1 cellular context compared by ENCODE assay signal in the genomic region with DNA sequence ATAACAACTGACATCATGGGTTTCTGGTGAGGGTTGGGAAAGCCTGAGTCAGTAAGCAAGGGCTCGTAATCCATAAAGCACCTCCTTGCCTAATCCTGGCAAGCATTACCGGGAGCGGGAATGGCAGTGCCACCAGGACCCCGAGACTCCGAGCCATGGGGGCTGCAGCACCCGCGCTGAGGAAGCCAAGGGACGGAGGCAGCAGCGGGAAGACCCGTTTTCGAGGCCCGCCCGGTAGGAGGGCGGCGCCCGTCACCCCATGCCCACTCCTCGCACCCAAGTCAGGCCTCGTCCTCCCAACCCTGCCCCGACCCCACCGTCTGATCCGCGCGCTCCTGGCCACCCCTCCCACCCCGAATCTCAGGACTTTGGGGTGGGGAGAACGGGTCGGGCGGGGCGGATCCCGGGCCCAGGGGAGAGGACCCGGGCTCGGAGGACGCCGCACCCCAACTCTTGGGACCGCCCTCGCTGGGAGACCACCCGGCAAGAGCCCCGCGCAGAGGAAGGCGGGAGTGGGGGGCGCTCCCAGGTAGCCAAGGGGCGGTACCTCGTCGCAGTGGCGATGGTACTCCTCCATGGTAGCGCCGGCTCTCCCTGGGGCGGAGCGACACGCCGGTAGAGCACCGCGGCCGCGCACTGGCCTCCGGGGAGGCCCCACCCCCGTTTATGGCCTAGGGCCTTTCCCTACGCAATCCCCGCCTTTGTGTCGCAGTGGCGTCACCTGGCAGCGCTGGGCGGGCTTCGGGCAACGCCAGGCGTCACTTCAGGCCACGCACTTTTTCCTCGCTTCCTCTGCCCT.
TF ChIP-seq lines count a peak whose summit lies in the region.

A gene with protein sequence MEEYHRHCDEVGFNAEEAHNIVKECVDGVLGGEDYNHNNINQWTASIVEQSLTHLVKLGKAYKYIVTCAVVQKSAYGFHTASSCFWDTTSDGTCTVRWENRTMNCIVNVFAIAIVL (minus strand): TSS at position 638 of the 799 bp plus-strand sequence. CDS start 61 bp downstream, at position 577.

TF ChIP-seq in K562, 482 proteins besides CTCF, POLR2A, EP300 and RAD21 (continued from another document and continues in another):
- TF ChIP-seq, protein P1, sequence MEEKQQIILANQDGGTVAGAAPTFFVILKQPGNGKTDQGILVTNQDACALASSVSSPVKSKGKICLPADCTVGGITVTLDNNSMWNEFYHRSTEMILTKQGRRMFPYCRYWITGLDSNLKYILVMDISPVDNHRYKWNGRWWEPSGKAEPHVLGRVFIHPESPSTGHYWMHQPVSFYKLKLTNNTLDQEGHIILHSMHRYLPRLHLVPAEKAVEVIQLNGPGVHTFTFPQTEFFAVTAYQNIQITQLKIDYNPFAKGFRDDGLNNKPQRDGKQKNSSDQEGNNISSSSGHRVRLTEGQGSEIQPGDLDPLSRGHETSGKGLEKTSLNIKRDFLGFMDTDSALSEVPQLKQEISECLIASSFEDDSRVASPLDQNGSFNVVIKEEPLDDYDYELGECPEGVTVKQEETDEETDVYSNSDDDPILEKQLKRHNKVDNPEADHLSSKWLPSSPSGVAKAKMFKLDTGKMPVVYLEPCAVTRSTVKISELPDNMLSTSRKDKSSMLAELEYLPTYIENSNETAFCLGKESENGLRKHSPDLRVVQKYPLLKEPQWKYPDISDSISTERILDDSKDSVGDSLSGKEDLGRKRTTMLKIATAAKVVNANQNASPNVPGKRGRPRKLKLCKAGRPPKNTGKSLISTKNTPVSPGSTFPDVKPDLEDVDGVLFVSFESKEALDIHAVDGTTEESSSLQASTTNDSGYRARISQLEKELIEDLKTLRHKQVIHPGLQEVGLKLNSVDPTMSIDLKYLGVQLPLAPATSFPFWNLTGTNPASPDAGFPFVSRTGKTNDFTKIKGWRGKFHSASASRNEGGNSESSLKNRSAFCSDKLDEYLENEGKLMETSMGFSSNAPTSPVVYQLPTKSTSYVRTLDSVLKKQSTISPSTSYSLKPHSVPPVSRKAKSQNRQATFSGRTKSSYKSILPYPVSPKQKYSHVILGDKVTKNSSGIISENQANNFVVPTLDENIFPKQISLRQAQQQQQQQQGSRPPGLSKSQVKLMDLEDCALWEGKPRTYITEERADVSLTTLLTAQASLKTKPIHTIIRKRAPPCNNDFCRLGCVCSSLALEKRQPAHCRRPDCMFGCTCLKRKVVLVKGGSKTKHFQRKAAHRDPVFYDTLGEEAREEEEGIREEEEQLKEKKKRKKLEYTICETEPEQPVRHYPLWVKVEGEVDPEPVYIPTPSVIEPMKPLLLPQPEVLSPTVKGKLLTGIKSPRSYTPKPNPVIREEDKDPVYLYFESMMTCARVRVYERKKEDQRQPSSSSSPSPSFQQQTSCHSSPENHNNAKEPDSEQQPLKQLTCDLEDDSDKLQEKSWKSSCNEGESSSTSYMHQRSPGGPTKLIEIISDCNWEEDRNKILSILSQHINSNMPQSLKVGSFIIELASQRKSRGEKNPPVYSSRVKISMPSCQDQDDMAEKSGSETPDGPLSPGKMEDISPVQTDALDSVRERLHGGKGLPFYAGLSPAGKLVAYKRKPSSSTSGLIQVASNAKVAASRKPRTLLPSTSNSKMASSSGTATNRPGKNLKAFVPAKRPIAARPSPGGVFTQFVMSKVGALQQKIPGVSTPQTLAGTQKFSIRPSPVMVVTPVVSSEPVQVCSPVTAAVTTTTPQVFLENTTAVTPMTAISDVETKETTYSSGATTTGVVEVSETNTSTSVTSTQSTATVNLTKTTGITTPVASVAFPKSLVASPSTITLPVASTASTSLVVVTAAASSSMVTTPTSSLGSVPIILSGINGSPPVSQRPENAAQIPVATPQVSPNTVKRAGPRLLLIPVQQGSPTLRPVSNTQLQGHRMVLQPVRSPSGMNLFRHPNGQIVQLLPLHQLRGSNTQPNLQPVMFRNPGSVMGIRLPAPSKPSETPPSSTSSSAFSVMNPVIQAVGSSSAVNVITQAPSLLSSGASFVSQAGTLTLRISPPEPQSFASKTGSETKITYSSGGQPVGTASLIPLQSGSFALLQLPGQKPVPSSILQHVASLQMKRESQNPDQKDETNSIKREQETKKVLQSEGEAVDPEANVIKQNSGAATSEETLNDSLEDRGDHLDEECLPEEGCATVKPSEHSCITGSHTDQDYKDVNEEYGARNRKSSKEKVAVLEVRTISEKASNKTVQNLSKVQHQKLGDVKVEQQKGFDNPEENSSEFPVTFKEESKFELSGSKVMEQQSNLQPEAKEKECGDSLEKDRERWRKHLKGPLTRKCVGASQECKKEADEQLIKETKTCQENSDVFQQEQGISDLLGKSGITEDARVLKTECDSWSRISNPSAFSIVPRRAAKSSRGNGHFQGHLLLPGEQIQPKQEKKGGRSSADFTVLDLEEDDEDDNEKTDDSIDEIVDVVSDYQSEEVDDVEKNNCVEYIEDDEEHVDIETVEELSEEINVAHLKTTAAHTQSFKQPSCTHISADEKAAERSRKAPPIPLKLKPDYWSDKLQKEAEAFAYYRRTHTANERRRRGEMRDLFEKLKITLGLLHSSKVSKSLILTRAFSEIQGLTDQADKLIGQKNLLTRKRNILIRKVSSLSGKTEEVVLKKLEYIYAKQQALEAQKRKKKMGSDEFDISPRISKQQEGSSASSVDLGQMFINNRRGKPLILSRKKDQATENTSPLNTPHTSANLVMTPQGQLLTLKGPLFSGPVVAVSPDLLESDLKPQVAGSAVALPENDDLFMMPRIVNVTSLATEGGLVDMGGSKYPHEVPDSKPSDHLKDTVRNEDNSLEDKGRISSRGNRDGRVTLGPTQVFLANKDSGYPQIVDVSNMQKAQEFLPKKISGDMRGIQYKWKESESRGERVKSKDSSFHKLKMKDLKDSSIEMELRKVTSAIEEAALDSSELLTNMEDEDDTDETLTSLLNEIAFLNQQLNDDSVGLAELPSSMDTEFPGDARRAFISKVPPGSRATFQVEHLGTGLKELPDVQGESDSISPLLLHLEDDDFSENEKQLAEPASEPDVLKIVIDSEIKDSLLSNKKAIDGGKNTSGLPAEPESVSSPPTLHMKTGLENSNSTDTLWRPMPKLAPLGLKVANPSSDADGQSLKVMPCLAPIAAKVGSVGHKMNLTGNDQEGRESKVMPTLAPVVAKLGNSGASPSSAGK (IDR thresholded peaks at IDR 0.05), result peak; percentile 59; the same call in 1 of the 2 replicates
- TF ChIP-seq ZFX (CRISPR knock-in tag; IDR thresholded peaks at IDR 0.05) (peak; percentile 88), CREM (IDR thresholded peaks at IDR 0.05; ENCODE audit: low read depth) (peak; percentile 88), RBM22 (IDR thresholded peaks at IDR 0.05; ENCODE audit: low read depth, low read length, poor library complexity, severe bottlenecking) (no peak), E2F3 (CRISPR knock-in tag; IDR thresholded peaks at IDR 0.05) (no peak), FUS (optimal IDR thresholded peaks at IDR 0.05; ENCODE audit: low read depth, low read length) (no peak), EGR1 (conservative IDR thresholded peaks at IDR 0.05) (no peak), NRF1 (conservative IDR thresholded peaks at IDR 0.05 in 1 of 2, IDR thresholded peaks at IDR 0.05 in 1 of 2) (peak; percentile 76 to 80), POLR2G (IDR thresholded peaks at IDR 0.05; ENCODE audit: low read depth, low read length) (peak; percentile 80), KDM5B (IDR thresholded peaks at IDR 0.05; ENCODE audit: insufficient replicate concordance, low read depth, low read length) (peak; percentile 25), ZNF830 (CRISPR knock-in tag; IDR thresholded peaks at IDR 0.05) (no peak), JUND (IDR thresholded peaks at IDR 0.05; ENCODE audit: borderline replicate concordance, low read depth, low read length) (peak; percentile 43), JUND (tag; IDR thresholded peaks at IDR 0.05; ENCODE audit: borderline replicate concordance, low read depth, low read length) (no peak), HLTF (IDR thresholded peaks at IDR 0.05) (no peak), TBL1XR1 (IDR thresholded peaks at IDR 0.05; ENCODE audit: low read length in 2 of 2) (no peak), LEF1 (IDR thresholded peaks at IDR 0.05) (no peak), U2AF1 (optimal IDR thresholded peaks at IDR 0.05; ENCODE audit: low read depth, low read length) (no peak), PCBP1 (IDR thresholded peaks at IDR 0.05; ENCODE audit: low read depth, low read length, poor library complexity, severe bottlenecking) (no peak), ZNF224 (CRISPR knock-in tag; IDR thresholded peaks at IDR 0.05) (no peak), XRCC4 (IDR thresholded peaks at IDR 0.05; ENCODE audit: extremely low read depth, insufficient read depth, insufficient read length) (no peak), YY1 (IDR thresholded peaks at IDR 0.05; ENCODE audit: borderline replicate concordance in 1 of 3, control insufficient read depth in 1 of 3, extremely low read depth in 1 of 3, insufficient read depth in 3 of 3, insufficient read length in 1 of 3, insufficient replicate concordance in 2 of 3, low read depth in 1 of 3, low read length in 2 of 3) (no peak), ZNF24 (IDR thresholded peaks at IDR 0.05) (no peak), ZNF184 (CRISPR knock-in tag; IDR thresholded peaks at IDR 0.05) (no peak), ZNF778 (CRISPR knock-in tag; IDR thresholded peaks at IDR 0.05) (no peak), DDX20 (tag; IDR thresholded peaks at IDR 0.05; ENCODE audit: low read depth) (no peak), MAZ (CRISPR knock-in tag; conservative IDR thresholded peaks at IDR 0.05 in 1 of 2, IDR thresholded peaks at IDR 0.05 in 1 of 2) (peak; percentile 42 to 74; a peak in 2 of 4 replicates), HNRNPLL (IDR thresholded peaks at IDR 0.05; ENCODE audit: low read depth, low read length, poor library complexity, severe bottlenecking) (peak; percentile 93), CTBP1 (IDR thresholded peaks at IDR 0.05; ENCODE audit: borderline replicate concordance) (peak; percentile 48; the same call in 1 of the 2 replicates), PHF8 (IDR thresholded peaks at IDR 0.05; ENCODE audit: borderline replicate concordance, low read length) (peak; percentile 50; the same call in 1 of the 2 replicates)
- TF ChIP-seq, protein P2, sequence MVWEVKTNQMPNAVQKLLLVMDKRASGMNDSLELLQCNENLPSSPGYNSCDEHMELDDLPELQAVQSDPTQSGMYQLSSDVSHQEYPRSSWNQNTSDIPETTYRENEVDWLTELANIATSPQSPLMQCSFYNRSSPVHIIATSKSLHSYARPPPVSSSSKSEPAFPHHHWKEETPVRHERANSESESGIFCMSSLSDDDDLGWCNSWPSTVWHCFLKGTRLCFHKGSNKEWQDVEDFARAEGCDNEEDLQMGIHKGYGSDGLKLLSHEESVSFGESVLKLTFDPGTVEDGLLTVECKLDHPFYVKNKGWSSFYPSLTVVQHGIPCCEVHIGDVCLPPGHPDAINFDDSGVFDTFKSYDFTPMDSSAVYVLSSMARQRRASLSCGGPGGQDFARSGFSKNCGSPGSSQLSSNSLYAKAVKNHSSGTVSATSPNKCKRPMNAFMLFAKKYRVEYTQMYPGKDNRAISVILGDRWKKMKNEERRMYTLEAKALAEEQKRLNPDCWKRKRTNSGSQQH (CRISPR knock-in tag; IDR thresholded peaks at IDR 0.05), result no peak
- TF ChIP-seq, protein P3, sequence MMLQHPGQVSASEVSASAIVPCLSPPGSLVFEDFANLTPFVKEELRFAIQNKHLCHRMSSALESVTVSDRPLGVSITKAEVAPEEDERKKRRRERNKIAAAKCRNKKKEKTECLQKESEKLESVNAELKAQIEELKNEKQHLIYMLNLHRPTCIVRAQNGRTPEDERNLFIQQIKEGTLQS (IDR thresholded peaks at IDR 0.05), result peak; percentile 23; the same call in 1 of the 2 replicates
- TF ChIP-seq, protein P3 (CRISPR knock-in tag; conservative IDR thresholded peaks at IDR 0.05), result no peak
- TF ChIP-seq, protein P4, sequence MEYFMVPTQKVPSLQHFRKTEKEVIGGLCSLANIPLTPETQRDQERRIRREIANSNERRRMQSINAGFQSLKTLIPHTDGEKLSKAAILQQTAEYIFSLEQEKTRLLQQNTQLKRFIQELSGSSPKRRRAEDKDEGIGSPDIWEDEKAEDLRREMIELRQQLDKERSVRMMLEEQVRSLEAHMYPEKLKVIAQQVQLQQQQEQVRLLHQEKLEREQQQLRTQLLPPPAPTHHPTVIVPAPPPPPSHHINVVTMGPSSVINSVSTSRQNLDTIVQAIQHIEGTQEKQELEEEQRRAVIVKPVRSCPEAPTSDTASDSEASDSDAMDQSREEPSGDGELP (CRISPR knock-in tag; IDR thresholded peaks at IDR 0.05; ENCODE audit: borderline replicate concordance), result 0 out of 2 replicates have a peak, but pooled peaks have one; percentile 50
- TF ChIP-seq, protein P5, sequence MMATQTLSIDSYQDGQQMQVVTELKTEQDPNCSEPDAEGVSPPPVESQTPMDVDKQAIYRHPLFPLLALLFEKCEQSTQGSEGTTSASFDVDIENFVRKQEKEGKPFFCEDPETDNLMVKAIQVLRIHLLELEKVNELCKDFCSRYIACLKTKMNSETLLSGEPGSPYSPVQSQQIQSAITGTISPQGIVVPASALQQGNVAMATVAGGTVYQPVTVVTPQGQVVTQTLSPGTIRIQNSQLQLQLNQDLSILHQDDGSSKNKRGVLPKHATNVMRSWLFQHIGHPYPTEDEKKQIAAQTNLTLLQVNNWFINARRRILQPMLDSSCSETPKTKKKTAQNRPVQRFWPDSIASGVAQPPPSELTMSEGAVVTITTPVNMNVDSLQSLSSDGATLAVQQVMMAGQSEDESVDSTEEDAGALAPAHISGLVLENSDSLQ (IDR thresholded peaks at IDR 0.05), result 0 out of 2 replicates have a peak, but pooled peaks have one; percentile 17
- TF ChIP-seq, protein P6, sequence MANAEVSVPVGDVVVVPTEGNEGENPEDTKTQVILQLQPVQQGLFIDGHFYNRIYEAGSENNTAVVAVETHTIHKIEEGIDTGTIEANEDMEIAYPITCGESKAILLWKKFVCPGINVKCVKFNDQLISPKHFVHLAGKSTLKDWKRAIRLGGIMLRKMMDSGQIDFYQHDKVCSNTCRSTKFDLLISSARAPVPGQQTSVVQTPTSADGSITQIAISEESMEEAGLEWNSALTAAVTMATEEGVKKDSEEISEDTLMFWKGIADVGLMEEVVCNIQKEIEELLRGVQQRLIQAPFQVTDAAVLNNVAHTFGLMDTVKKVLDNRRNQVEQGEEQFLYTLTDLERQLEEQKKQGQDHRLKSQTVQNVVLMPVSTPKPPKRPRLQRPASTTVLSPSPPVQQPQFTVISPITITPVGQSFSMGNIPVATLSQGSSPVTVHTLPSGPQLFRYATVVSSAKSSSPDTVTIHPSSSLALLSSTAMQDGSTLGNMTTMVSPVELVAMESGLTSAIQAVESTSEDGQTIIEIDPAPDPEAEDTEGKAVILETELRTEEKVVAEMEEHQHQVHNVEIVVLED (CRISPR knock-in tag; IDR thresholded peaks at IDR 0.05), result peak; percentile 70
